ENCODE assay signal across 1 cellular context in genomic region chr16:87851141-87851587, GRCh38.
TF ChIP-seq lines count a peak whose summit lies in the region.

No MANE protein-coding gene starts in this region.

TF ChIP-seq in HepG2, 621 proteins besides CTCF, POLR2A, EP300 and RAD21 (continued from another document):
- TF ChIP-seq ZSCAN5A (CRISPR knock-in tag; IDR thresholded peaks at IDR 0.05; ENCODE audit: borderline replicate concordance) = 0 out of 2 replicates have a peak, but pooled peaks have one; percentile 30
- TF ChIP-seq PHB2 (IDR thresholded peaks at IDR 0.05; ENCODE audit: partially characterized antibody) = no peak
- no peak for TF ChIP-seq THYN1 (CRISPR knock-in tag; IDR thresholded peaks at IDR 0.05; ENCODE audit: borderline replicate concordance, low read depth)
- TF ChIP-seq STAT5B (CRISPR knock-in tag; IDR thresholded peaks at IDR 0.05) = no peak
- TF ChIP-seq JUNB (CRISPR knock-in tag; IDR thresholded peaks at IDR 0.05; ENCODE audit: borderline replicate concordance) = no peak
- no peak for TF ChIP-seq ZBED4 (CRISPR knock-in tag; IDR thresholded peaks at IDR 0.05; ENCODE audit: borderline replicate concordance)
- 0 out of 2 replicates have a peak, but pooled peaks have one; percentile 37 for TF ChIP-seq EED (CRISPR knock-in tag; IDR thresholded peaks at IDR 0.05)
- no peak for TF ChIP-seq RCOR2 (CRISPR knock-in tag; IDR thresholded peaks at IDR 0.05)
- no peak for TF ChIP-seq ZFP36 (IDR thresholded peaks at IDR 0.05; ENCODE audit: borderline replicate concordance, low read depth, low read length, partially characterized antibody)
- 0 out of 2 replicates have a peak, but pooled peaks have one; percentile 20 for TF ChIP-seq KLF12 (CRISPR knock-in tag; IDR thresholded peaks at IDR 0.05; ENCODE audit: borderline replicate concordance)
- no peak for TF ChIP-seq MAZ (IDR thresholded peaks at IDR 0.05; ENCODE audit: borderline replicate concordance, low read depth, low read length)
- TF ChIP-seq MAZ (CRISPR knock-in tag; IDR thresholded peaks at IDR 0.05; ENCODE audit: low read depth) = peak; percentile 3; the same call in 1 of the 2 replicates
- TF ChIP-seq HNF4A (CRISPR knock-in tag; IDR thresholded peaks at IDR 0.05) = no peak
- peak; percentile 28; the same call in 1 of the 2 replicates for TF ChIP-seq BORCS8-MEF2B (CRISPR knock-in tag; IDR thresholded peaks at IDR 0.05)
- no peak for TF ChIP-seq HOXA7 (CRISPR knock-in tag; IDR thresholded peaks at IDR 0.05)
- peak; percentile 17; the same call in 1 of the 2 replicates for TF ChIP-seq ZBTB7A (CRISPR knock-in tag; IDR thresholded peaks at IDR 0.05)
- TF ChIP-seq GABPB1 (CRISPR knock-in tag; IDR thresholded peaks at IDR 0.05) = no peak
- TF ChIP-seq THAP11 (CRISPR knock-in tag; IDR thresholded peaks at IDR 0.05) = no peak
- no peak for TF ChIP-seq ZNF350 (CRISPR knock-in tag; IDR thresholded peaks at IDR 0.05; ENCODE audit: borderline replicate concordance, low read depth)
- no peak for TF ChIP-seq HMG20A (CRISPR knock-in tag; IDR thresholded peaks at IDR 0.05; ENCODE audit: borderline replicate concordance)
- TF ChIP-seq ZNF660 (CRISPR knock-in tag; IDR thresholded peaks at IDR 0.05; ENCODE audit: borderline replicate concordance, low read depth) = no peak
- TF ChIP-seq ZHX1 (CRISPR knock-in tag; IDR thresholded peaks at IDR 0.05; ENCODE audit: low read depth) = no peak
- no peak for TF ChIP-seq ZFP36L1 (CRISPR knock-in tag; IDR thresholded peaks at IDR 0.05)
- 0 out of 2 replicates have a peak, but pooled peaks have one; percentile 18 for TF ChIP-seq MYC (CRISPR knock-in tag; IDR thresholded peaks at IDR 0.05; ENCODE audit: borderline replicate concordance)
- no peak for TF ChIP-seq ATF7-NPFF (CRISPR knock-in tag; IDR thresholded peaks at IDR 0.05; ENCODE audit: low read depth)
- TF ChIP-seq TFDP2 (CRISPR knock-in tag; IDR thresholded peaks at IDR 0.05) = no peak
- TF ChIP-seq ZSCAN21 (CRISPR knock-in tag; IDR thresholded peaks at IDR 0.05; ENCODE audit: borderline replicate concordance) = no peak
- TF ChIP-seq ZNF609 (CRISPR knock-in tag; IDR thresholded peaks at IDR 0.05; ENCODE audit: borderline replicate concordance) = 0 out of 2 replicates have a peak, but pooled peaks have one; percentile 4
- TF ChIP-seq ZNF567 (CRISPR knock-in tag; IDR thresholded peaks at IDR 0.05; ENCODE audit: borderline replicate concordance) = no peak
- no peak for TF ChIP-seq ZBTB1 (CRISPR knock-in tag; IDR thresholded peaks at IDR 0.05; ENCODE audit: borderline replicate concordance)
- no peak for TF ChIP-seq HOXA5 (CRISPR knock-in tag; IDR thresholded peaks at IDR 0.05)
- no peak for TF ChIP-seq WIZ (CRISPR knock-in tag; IDR thresholded peaks at IDR 0.05)
- 0 out of 2 replicates have a peak, but pooled peaks have one; percentile 40 for TF ChIP-seq ZNF354B (CRISPR knock-in tag; IDR thresholded peaks at IDR 0.05)
- no peak for TF ChIP-seq KLF15 (CRISPR knock-in tag; IDR thresholded peaks at IDR 0.05; ENCODE audit: borderline replicate concordance)
- TF ChIP-seq RNF219 (CRISPR knock-in tag; IDR thresholded peaks at IDR 0.05) = no peak
- no peak for TF ChIP-seq TFDP1 (CRISPR knock-in tag; IDR thresholded peaks at IDR 0.05; ENCODE audit: borderline replicate concordance)
TF ChIP-seq in HepG2: peak in this region for 27.
